Comparison of ENCODE assay signal across 9 cellular contexts in the genomic region with DNA sequence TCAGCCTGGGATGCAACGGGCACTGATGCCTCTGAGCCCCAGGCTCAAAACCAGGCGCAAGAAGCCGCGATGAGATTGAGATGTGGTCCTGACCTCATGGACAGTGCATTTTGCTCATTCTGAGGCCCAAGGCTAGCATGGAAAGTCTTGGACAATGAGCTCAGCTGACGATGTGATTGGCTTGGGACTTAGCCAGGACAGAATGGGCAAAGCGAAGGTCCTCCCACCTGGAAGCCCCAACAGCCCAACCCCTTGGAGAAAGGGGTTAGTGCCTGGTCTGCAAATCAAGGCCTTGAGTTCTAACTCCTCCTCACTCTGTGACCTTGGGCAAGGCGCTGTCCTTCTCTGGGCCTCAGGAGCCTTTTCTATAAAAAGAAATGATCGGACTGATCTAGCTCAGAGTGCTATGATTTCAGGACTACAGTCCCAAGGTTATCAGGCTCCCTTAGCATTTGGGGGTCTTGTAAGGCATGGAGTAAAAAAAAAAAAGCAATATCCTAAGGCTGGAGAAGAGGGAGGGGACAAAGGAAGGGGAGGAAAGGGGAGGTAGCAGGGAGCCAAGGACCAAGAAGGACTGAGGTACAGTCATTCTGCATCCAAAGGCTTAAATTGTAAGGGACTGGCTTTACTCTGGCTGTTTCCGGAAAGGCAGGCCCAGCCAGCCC. TPM values are rescaled to one million over a fixed set of nuclear protein-coding genes. Genes with fewer than 3 reads are reported as not detected.
DNase-seq lines count a peak whose midpoint lies in the region; ATAC-seq and TF ChIP-seq lines count a peak whose summit lies in the region.
"Had no signal": no experiment of that assay in that cellular context is flagged by ENCODE, and none has a peak within 500 bp of the region (broad histone marks: within the 10 kb centered on the region; RNA-seq: fewer than 3 reads in every experiment).

No MANE protein-coding gene starts in this region.

- no peak overlapping the region; a peak in 2 of 5 replicates for H3K4me3 Mint-ChIP-seq in H9

- H3K4me1 Mint-ChIP-seq in H9: peaks cover 23 to 32% of the 10 kb centered on the region in 2 experiments

- peaks cover 34% of the 10 kb centered on the region for H3K27me3 Mint-ChIP-seq in H9 (ENCODE audit: low read depth)

- H3K27ac ChIP-seq in RWPE2 (ENCODE audit: poor library complexity, severe bottlenecking): peak overlapping the region; percentile 86
- peak overlapping the region; percentile 96 to 97 for H3K27ac ChIP-seq in esophagus (ENCODE audit: low read depth in 2 of 2, low read length in 1 of 2)
- H3K27ac ChIP-seq in skin epidermis: peak overlapping the region in 20 of 21 experiments; percentile 18 to 98 (median 94)
- no peak overlapping the region for H3K27ac ChIP-seq in H9 (ENCODE audit: insufficient read length, low read depth, low read length)

- no peak overlapping the region for H2BK20ac ChIP-seq in H9 (ENCODE audit: low read depth, low read length, poor library complexity, severe bottlenecking)

- TF ChIP-seq CTCF in GM12865 (IDR thresholded peaks at IDR 0.05; ENCODE audit: insufficient read depth, low read depth, low read length, missing control alignments) (no peak), RWPE2 (IDR thresholded peaks at IDR 0.05; ENCODE audit: poor library complexity, severe bottlenecking) (no peak), mucosa of descending colon (IDR thresholded peaks at IDR 0.05) (no peak), H9 (conservative IDR thresholded peaks at IDR 0.05) (no peak)

- no peak overlapping the region for H2BK12ac ChIP-seq in H9 (ENCODE audit: insufficient read length, low read depth, low read length)

- H4K20me1 ChIP-seq in H9 (ENCODE audit: control insufficient read depth, insufficient read depth, insufficient read length): no peaks in the 10 kb centered on the region

- no peak overlapping the region for H2AK5ac ChIP-seq in H9 (ENCODE audit: insufficient read length, low read length)

- H3K56ac ChIP-seq in H9 (ENCODE audit: insufficient read length, low read depth, low read length): no peak overlapping the region

- peaks cover 11 to 23% (median 21%) of the 10 kb centered on the region in 3 experiments for H3K36me3 Mint-ChIP-seq in H9 (ENCODE audit: insufficient read depth in 1 of 3, low read depth in 3 of 3)

- H3K9ac ChIP-seq in H9 (ENCODE audit: extremely low read depth, insufficient read length, low read length): no peak overlapping the region

- no peak overlapping the region for H4K91ac ChIP-seq in H9 (ENCODE audit: insufficient read length, low read depth, low read length)

- H3K23me2 ChIP-seq in H9 (ENCODE audit: insufficient read length, low read depth, low read length, poor library complexity, severe bottlenecking): peaks cover 6% of the 10 kb centered on the region

- H3K9me3 ChIP-seq in RWPE2 (ENCODE audit: severe bottlenecking): no peaks in the 10 kb centered on the region
- no peaks in the 10 kb centered on the region for H3K9me3 ChIP-seq in esophagus (ENCODE audit: control insufficient read depth in 2 of 2, insufficient read depth in 1 of 2, low read depth in 1 of 2, low read length in 1 of 2)
- no peaks in the 10 kb centered on the region for H3K9me3 ChIP-seq in mucosa of descending colon
- no peaks in the 10 kb centered on the region for H3K9me3 ChIP-seq in H9 (ENCODE audit: control insufficient read depth, low read depth, low read length)

- no peak overlapping the region for H4K8ac ChIP-seq in H9 (replicated peaks; ENCODE audit: insufficient read length, low read depth, low read length)

- H3K4me1 ChIP-seq in RWPE2 (ENCODE audit: insufficient read depth, poor library complexity, severe bottlenecking): peaks cover 32% of the 10 kb centered on the region
- peaks cover 4 to 23% of the 10 kb centered on the region in 2 donors for H3K4me1 ChIP-seq in esophagus (ENCODE audit: control insufficient read depth in 2 of 2, insufficient read depth in 2 of 2, low read length in 1 of 2)
- H3K4me1 ChIP-seq in mucosa of descending colon (ENCODE audit: low read depth): peaks cover 17% of the 10 kb centered on the region
- H3K4me1 ChIP-seq in H9 (ENCODE audit: insufficient read depth, low read length): peaks cover 2% of the 10 kb centered on the region; the same call in 1 of the 2 replicates

- H3K79me2 ChIP-seq in H9 (ENCODE audit: insufficient read depth, low read length): no peaks in the 10 kb centered on the region

- H3K4me3 ChIP-seq in GM12865 (ENCODE audit: low read depth, low read length) (peak overlapping the region; percentile 71), RWPE2 (ENCODE audit: severe bottlenecking) (no peak overlapping the region), esophagus (ENCODE audit: low read depth in 1 of 2, low read length in 2 of 2) (peak overlapping the region in 1 of 2 donors; percentile 14), skin epidermis (peak overlapping the region in 3 of 7 experiments; percentile 11 to 53 (median 12)), mucosa of descending colon (no peak overlapping the region)

- H3K4ac ChIP-seq in H9 (ENCODE audit: low read depth, low read length): no peak overlapping the region

- no peak overlapping the region for H4K5ac ChIP-seq in H9 (ENCODE audit: insufficient read length, low read depth, low read length)

- H3K36me3 ChIP-seq in RWPE2 (ENCODE audit: low read depth): peaks cover 44% of the 10 kb centered on the region
- peaks cover 2 to 4% of the 10 kb centered on the region in 2 donors for H3K36me3 ChIP-seq in esophagus (ENCODE audit: control insufficient read depth in 2 of 2, insufficient read depth in 2 of 2, low read length in 1 of 2)
- no peaks in the 10 kb centered on the region for H3K36me3 ChIP-seq in mucosa of descending colon (ENCODE audit: low read depth)

- H3T11ph ChIP-seq in H9 (ENCODE audit: low read length): no peak overlapping the region

- ATAC-seq in RWPE2 (ENCODE audit: low read depth) (no peak), GM19324 (IDR thresholded peaks at IDR 0.05; ENCODE audit: low FRiP score, unreplicated experiment) (no peak), mucosa of descending colon (no peak), HG03025 (IDR thresholded peaks at IDR 0.05; ENCODE audit: low FRiP score, unreplicated experiment) (no peak)

- no peak overlapping the region for H3K27ac Mint-ChIP-seq in H9

- no peak overlapping the region for H2BK120ac ChIP-seq in H9 (ENCODE audit: low read depth, low read length, poor library complexity, severe bottlenecking)

- WGBS in esophagus, 2 donors: 75% methylated on average over 9 of the region's 9 CpGs
- WGBS in H9 (ENCODE audit: extremely low coverage, insufficient read length, low lambda C conversion rate): no CpG with 5 or more reads among the region's 9 CpGs

- H3K14ac ChIP-seq in H9 (ENCODE audit: insufficient read depth, low read length): no peak overlapping the region

- H3K27me3 ChIP-seq in RWPE2 (ENCODE audit: insufficient read depth, poor library complexity, severe bottlenecking) (no peaks in the 10 kb centered on the region), esophagus (ENCODE audit: control insufficient read depth in 1 of 2, insufficient read depth in 2 of 2, low read length in 2 of 2) (no peaks in the 10 kb centered on the region), H9 (ENCODE audit: insufficient read depth, low read length) (no peaks in the 10 kb centered on the region; the same call in 1 of the 2 replicates)

- H3K4me2 ChIP-seq in H9 (ENCODE audit: insufficient read depth, insufficient read length, low read length): no peak overlapping the region

- intact Hi-C loops in mucosa of descending colon (cut with DNase I, micrococcal nuclease): no loop called here

- no peak overlapping the region for H2BK5ac ChIP-seq in H9 (ENCODE audit: insufficient read length, low read length)

- H3K79me1 ChIP-seq in H9 (ENCODE audit: insufficient read depth, low read depth, low read length, poor library complexity, severe bottlenecking): no peaks in the 10 kb centered on the region

- H3K23ac ChIP-seq in H9 (ENCODE audit: insufficient read length, low read depth, low read length): no peak overlapping the region

- no peaks in the 10 kb centered on the region for H3K9me3 Mint-ChIP-seq in H9

- no peak overlapping the region for H2AFZ ChIP-seq in H9 (ENCODE audit: low read length)

- H2BK15ac ChIP-seq in H9 (ENCODE audit: low read depth, low read length): no peak overlapping the region

- DNase-seq in GM12865 (ENCODE audit: low read depth) (no peak), RWPE2 (ENCODE audit: low spot score) (no peak), mucosa of descending colon (no peak), H9 (no peak)

- no peak overlapping the region for H3K18ac ChIP-seq in H9 (ENCODE audit: insufficient read length, low read depth, low read length)

RNA-seq across cellular contexts. Expression of a gene that starts 2.7 kb away (rescaled TPM):
- polyA plus RNA-seq in esophagus: 10 to 100 TPM; 24.0 to 28.9 TPM
- total RNA-seq in mucosa of descending colon (10 to 100 TPM in 2 of 3 donors, 1 to 10 TPM in 1; 6.3 to 24.4 (median 16.9) TPM), H9 (2021) (21.4 and 21.9 TPM in 2 replicates)

RNA-seq across cellular contexts. Expression of a gene that starts 33.8 kb away (rescaled TPM):
- polyA plus RNA-seq in esophagus: under 1 TPM; 0.45 to 0.60 TPM
- total RNA-seq in mucosa of descending colon: under 1 TPM in 1 of 3 donors, not detected in 2; 0.24 TPM
- total RNA-seq in H9 (2021): 0.31 TPM in 1 of 2 replicates, not detected in the other
- total RNA-seq: H7 had no signal

RNA-seq across cellular contexts. Expression of a gene that starts 36.1 kb away (rescaled TPM):
- polyA plus RNA-seq in esophagus: under 1 TPM; 0.20 to 0.49 TPM
- under 1 TPM; 0.38 to 0.73 (median 0.48) TPM for total RNA-seq in mucosa of descending colon
- 7.0 and 7.1 TPM in 2 replicates for total RNA-seq in H9 (2021)

RNA-seq across cellular contexts. Expression of a gene that starts 43.3 kb away (rescaled TPM):
- polyA plus RNA-seq in esophagus: not detected
- total RNA-seq in mucosa of descending colon: not detected
- total RNA-seq in H9 (2021): not detected in 2 replicates
- total RNA-seq: H7 had no signal
